Comparison of ENCODE assay signal across 17 cellular contexts in the genomic region with DNA sequence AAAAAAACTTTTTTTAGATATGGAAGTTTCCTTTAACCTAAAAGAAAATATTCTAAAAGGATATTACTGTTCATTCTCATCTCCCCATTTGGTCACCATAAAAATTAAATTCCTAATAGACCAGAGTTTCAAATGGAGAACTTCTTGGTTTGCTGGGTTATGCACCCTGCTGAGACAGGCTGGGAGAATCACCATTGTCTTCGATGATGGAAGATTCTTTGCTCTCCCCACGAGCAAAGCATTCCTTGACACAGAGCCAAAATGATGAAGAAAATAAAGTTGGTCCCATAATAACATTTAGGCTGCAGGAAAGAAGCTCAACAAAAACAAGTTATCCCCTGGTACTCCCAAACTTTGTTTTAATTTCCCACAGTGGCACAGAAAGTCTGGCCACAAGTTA. TPM values are rescaled to one million over a fixed set of nuclear protein-coding genes. Genes with fewer than 3 reads are reported as not detected.
DNase-seq lines count a peak whose midpoint lies in the region; TF ChIP-seq lines count a peak whose summit lies in the region.
"Had no signal": no experiment of that assay in that cellular context is flagged by ENCODE, and none has a peak within 500 bp of the region (broad histone marks: within the 10 kb centered on the region; RNA-seq: fewer than 3 reads in every experiment).

No MANE protein-coding gene starts in this region.

- H3K79me2 ChIP-seq in neural progenitor cell (ENCODE audit: low read depth) (no peaks in the 10 kb centered on the region), mesendoderm (ENCODE audit: control insufficient read depth, insufficient read depth, low read length) (no peaks in the 10 kb centered on the region)

- H3K9ac ChIP-seq in neural progenitor cell: no peak overlapping the region
- no peak overlapping the region for H3K9ac ChIP-seq in mesendoderm (ENCODE audit: low read length)

- TF ChIP-seq CTCF in astrocyte of the spinal cord (IDR thresholded peaks at IDR 0.05; ENCODE audit: low read depth, low read length): no peak
- TF ChIP-seq CTCF in neural progenitor cell (IDR thresholded peaks at IDR 0.05): no peak
- TF ChIP-seq CTCF in retinal pigment epithelial cell (conservative IDR thresholded peaks at IDR 0.05; ENCODE audit: low read depth, low read length): no peak
- TF ChIP-seq CTCF in dorsolateral prefrontal cortex (IDR thresholded peaks at IDR 0.05 in 54 of 56, conservative IDR thresholded peaks at IDR 0.05 in 2 of 56; ENCODE audit: low read depth in 1 of 56, partially characterized antibody in 56 of 56): no peak

- H3K79me1 ChIP-seq in mesendoderm (ENCODE audit: low read length): no peaks in the 10 kb centered on the region

- H3K4ac ChIP-seq in mesendoderm (ENCODE audit: low read depth, low read length): no peak overlapping the region

- no peak overlapping the region for H4K8ac ChIP-seq in mesendoderm (ENCODE audit: low read depth, low read length)

- peaks cover 14% of the 10 kb centered on the region for H3K4me1 Mint-ChIP-seq in neural progenitor cell
- no peaks in the 10 kb centered on the region for H3K4me1 Mint-ChIP-seq in activated T-helper 1 cell treated with anti-CD3 and anti-CD28 coated beads, Interleukin-12 subunit alpha, Interleukin-12 subunit beta, Interleukin-2, Interleukin-4 antibody, amounts not matched to agents 30 ng/mL and 10 ng/mL and 1 ng/mL, durations not matched to agents 14 hours and 24 hours and 36 hours (ENCODE audit: low read depth)
- H3K4me1 Mint-ChIP-seq: IgD-negative memory B cell had no signal

- H2BK120ac ChIP-seq in mesendoderm (ENCODE audit: low read depth, low read length): no peak overlapping the region

- H3K27me3 Mint-ChIP-seq in neural progenitor cell (ENCODE audit: insufficient read depth, low read depth): peaks cover 3% of the 10 kb centered on the region
- no peaks in the 10 kb centered on the region for H3K27me3 Mint-ChIP-seq in activated T-helper 1 cell treated with anti-CD3 and anti-CD28 coated beads, Interleukin-12 subunit alpha, Interleukin-12 subunit beta, Interleukin-2, Interleukin-4 antibody, amounts not matched to agents 30 ng/mL and 10 ng/mL and 1 ng/mL, durations not matched to agents 14 hours and 24 hours and 36 hours (ENCODE audit: insufficient read depth)
- H3K27me3 Mint-ChIP-seq: IgD-negative memory B cell had no signal

- no peak overlapping the region for H3K18ac ChIP-seq in mesendoderm (ENCODE audit: low read length)

- H3K4me3 ChIP-seq in astrocyte of the spinal cord (ENCODE audit: low read depth, low read length) (no peak overlapping the region), neural progenitor cell (no peak overlapping the region), retinal pigment epithelial cell (ENCODE audit: low read length) (peak overlapping the region; percentile 84), dorsolateral prefrontal cortex (no peak overlapping the region), mesendoderm (ENCODE audit: low read length) (no peak overlapping the region)
- H3K4me3 ChIP-seq: GM23338 had no signal

- H3K4me1 ChIP-seq in neural progenitor cell (peaks cover 30% of the 10 kb centered on the region), mesendoderm (ENCODE audit: control insufficient read depth, low read depth, low read length) (no peaks in the 10 kb centered on the region)
- H3K4me1 ChIP-seq: Caco-2 had no signal

- H3K4me3 Mint-ChIP-seq in neural progenitor cell: no peak overlapping the region
- no peak overlapping the region for H3K4me3 Mint-ChIP-seq in activated T-helper 1 cell treated with anti-CD3 and anti-CD28 coated beads, Interleukin-12 subunit alpha, Interleukin-12 subunit beta, Interleukin-2, Interleukin-4 antibody, amounts not matched to agents 30 ng/mL and 10 ng/mL and 1 ng/mL, durations not matched to agents 14 hours and 24 hours and 36 hours
- H3K4me3 Mint-ChIP-seq: CD4-positive, alpha-beta T cell; GM23338; IgD-negative memory B cell had no signal

- no peak overlapping the region for H2BK15ac ChIP-seq in mesendoderm (replicated peaks; ENCODE audit: low read depth)

- H3K27ac Mint-ChIP-seq in neural progenitor cell: no peak overlapping the region
- H3K27ac Mint-ChIP-seq in activated T-helper 1 cell treated with anti-CD3 and anti-CD28 coated beads, Interleukin-12 subunit alpha, Interleukin-12 subunit beta, Interleukin-2, Interleukin-4 antibody, amounts not matched to agents 30 ng/mL and 10 ng/mL and 1 ng/mL, durations not matched to agents 14 hours and 24 hours and 36 hours: no peak overlapping the region
- H3K27ac Mint-ChIP-seq: CD4-positive, alpha-beta T cell; GM23338; IgD-negative memory B cell had no signal

- DNase-seq in astrocyte of the spinal cord (ENCODE audit: low read depth, low spot score): peak; percentile 36
- no peak for DNase-seq in neural progenitor cell (ENCODE audit: low spot score)
- no peak for DNase-seq in retinal pigment epithelial cell (ENCODE audit: low read depth)
- no peak for DNase-seq in dorsolateral prefrontal cortex
- no peak for DNase-seq in D341Med (ENCODE audit: low spot score)
- no peak for DNase-seq in activated T-helper 1 cell treated with anti-CD3 and anti-CD28 coated beads, Interleukin-12 subunit alpha, Interleukin-12 subunit beta, Interleukin-2, Interleukin-4 antibody, amounts not matched to agents 30 ng/mL and 10 ng/mL and 1 ng/mL, durations not matched to agents 14 hours and 24 hours and 36 hours (ENCODE audit: low spot score)
- DNase-seq in mesendoderm: no peak
- DNase-seq: AML-193; Caco-2; CD4-positive, alpha-beta T cell; DMS153; DMS79 treated with DMSO at 0.1 percent for 48 hours; HCEC 1CT; KBM-7 had no signal

- intact Hi-C loops in dorsolateral prefrontal cortex (cut with DNase I): no loop called here
- intact Hi-C loops in activated T-helper 1 cell treated with anti-CD3 and anti-CD28 coated beads, Interleukin-12 subunit alpha, Interleukin-12 subunit beta, Interleukin-2, Interleukin-4 antibody, amounts not matched to agents 30 ng/mL and 10 ng/mL and 1 ng/mL, durations not matched to agents 14 hours and 24 hours and 36 hours (cut with micrococcal nuclease): no loop called here

- no peaks in the 10 kb centered on the region for H3K9me3 ChIP-seq in neural progenitor cell (ENCODE audit: low read depth)
- H3K9me3 ChIP-seq: Caco-2 had no signal

- no peak overlapping the region for H2AFZ ChIP-seq in neural progenitor cell (replicated peaks)
- H2AFZ ChIP-seq: GM23338 had no signal

- no peaks in the 10 kb centered on the region for H3K36me3 Mint-ChIP-seq in neural progenitor cell
- H3K36me3 Mint-ChIP-seq in activated T-helper 1 cell treated with anti-CD3 and anti-CD28 coated beads, Interleukin-12 subunit alpha, Interleukin-12 subunit beta, Interleukin-2, Interleukin-4 antibody, amounts not matched to agents 30 ng/mL and 10 ng/mL and 1 ng/mL, durations not matched to agents 14 hours and 24 hours and 36 hours (ENCODE audit: low read depth): no peaks in the 10 kb centered on the region

- no peak overlapping the region for H2AK5ac ChIP-seq in mesendoderm (ENCODE audit: low read length)

- WGBS in mesendoderm (ENCODE audit: extremely low coverage, insufficient coverage, low lambda C conversion rate): no CpG with 5 or more reads among the region's 2 CpGs

- no peak overlapping the region for H3K23ac ChIP-seq in mesendoderm (ENCODE audit: low read length)

- no peak overlapping the region for H4K5ac ChIP-seq in mesendoderm (ENCODE audit: low read length)

- H3K4me2 ChIP-seq in neural progenitor cell (peak overlapping the region; percentile 11), mesendoderm (ENCODE audit: low read length) (no peak overlapping the region)
- H3K4me2 ChIP-seq: GM23338 had no signal

- no peaks in the 10 kb centered on the region for H3K9me3 Mint-ChIP-seq in neural progenitor cell
- no peaks in the 10 kb centered on the region for H3K9me3 Mint-ChIP-seq in activated T-helper 1 cell treated with anti-CD3 and anti-CD28 coated beads, Interleukin-12 subunit alpha, Interleukin-12 subunit beta, Interleukin-2, Interleukin-4 antibody, amounts not matched to agents 30 ng/mL and 10 ng/mL and 1 ng/mL, durations not matched to agents 14 hours and 24 hours and 36 hours
- H3K9me3 Mint-ChIP-seq: GM23338 had no signal

- H3K36me3 ChIP-seq in neural progenitor cell (no peaks in the 10 kb centered on the region), mesendoderm (ENCODE audit: control insufficient read depth, insufficient read depth, low read length) (no peaks in the 10 kb centered on the region)

- H3K27ac ChIP-seq in neural progenitor cell (no peak overlapping the region), dorsolateral prefrontal cortex (peak overlapping the region in 7 of 59 donors; percentile 13 to 40 (median 32)), mesendoderm (ENCODE audit: low read depth, low read length) (no peak overlapping the region)
- H3K27ac ChIP-seq: C4-2B had no signal

- no peaks in the 10 kb centered on the region for H4K20me1 ChIP-seq in neural progenitor cell (ENCODE audit: low read depth)

- H3K27me3 ChIP-seq in neural progenitor cell: no peaks in the 10 kb centered on the region
- no peaks in the 10 kb centered on the region for H3K27me3 ChIP-seq in dorsolateral prefrontal cortex
- no peaks in the 10 kb centered on the region for H3K27me3 ChIP-seq in mesendoderm (ENCODE audit: insufficient read depth, low read length, poor library complexity)

- in situ Hi-C loops in astrocyte of the spinal cord (cut with HindIII; ENCODE audit: low sequenced_read_pairs): no loop called here

- H3K56ac ChIP-seq in mesendoderm (ENCODE audit: low read length): no peak overlapping the region

- H3F3A ChIP-seq in neural progenitor cell (ENCODE audit: low read depth): no peaks in the 10 kb centered on the region

- H2BK5ac ChIP-seq in mesendoderm (ENCODE audit: low read length): no peak overlapping the region

RNA-seq across cellular contexts. Expression of a gene that starts 5.0 kb away (rescaled TPM):
- total RNA-seq in neural progenitor cell (ENCODE audit: low replicate concordance): 0.03 and 0.07 TPM in 2 replicates
- 100 to 1,000 TPM in 1 of 120 experiments, 10 to 100 TPM in 113, 1 to 10 TPM in 6; 3.9 to 103 (median 22.4) TPM for total RNA-seq in dorsolateral prefrontal cortex
- not detected in 2 replicates for total RNA-seq in activated T-helper 1 cell treated with anti-CD3 and anti-CD28 coated beads, Interleukin-12 subunit alpha, Interleukin-12 subunit beta, Interleukin-2, Interleukin-4 antibody, amounts not matched to agents 30 ng/mL and 10 ng/mL and 1 ng/mL, durations not matched to agents 14 hours and 24 hours and 36 hours
- polyA plus RNA-seq in mesendoderm (2013, experiment 1 of 2): 1.7 TPM
- 1.1 TPM for polyA plus RNA-seq in mesendoderm (2013, experiment 2 of 2)
- total RNA-seq: CD4-positive, alpha-beta T cell had no signal
- polyA plus RNA-seq: IgD-negative memory B cell had no signal
